Comparison of ENCODE assay signal across 8 cellular contexts in genomic region chr16:70454221-70455034, GRCh38. TPM values are rescaled to one million over a fixed set of nuclear protein-coding genes. Genes with fewer than 3 reads are reported as not detected.
DNase-seq lines count a peak whose midpoint lies in the region; ATAC-seq and TF ChIP-seq lines count a peak whose summit lies in the region.

Gene FCSK, plus strand, starts transcription at chr16:70454595. Its CDS starts 8,596 bp downstream, at chr16:70463191.

- H3K9ac ChIP-seq in liver (ENCODE audit: low read depth in 1 of 2, low read length in 2 of 2), result peak within 1 kb of the TSS; percentile 52 to 97

- H3K4me1 ChIP-seq in liver (ENCODE audit: control insufficient read depth in 4 of 4, insufficient read depth in 4 of 4, low read length in 3 of 4), result peaks cover 2 to 17% (median 5%) of the 10 kb centered on the region in 4 donors

- peaks cover 1% of the 10 kb centered on the region for H3K27me3 Mint-ChIP-seq in activated CD4-positive, alpha-beta T cell treated with anti-CD3 and anti-CD28 coated beads, Interleukin-2, amount 10 ng/mL, durations not matched to agents 24 days and 14 days
- H3K27me3 Mint-ChIP-seq in dendritic cell treated with granulocyte-macrophage colony-stimulating factor and Interleukin-4, amounts not matched to agents 40 ng/mL and 50 ng/mL, for 4 days, result peaks cover 15% of the 10 kb centered on the region

- TF ChIP-seq CTCF in liver (IDR thresholded peaks at IDR 0.05; ENCODE audit: low read depth, low read length, missing input control), result no peak

- no peaks in the 10 kb centered on the region for H3K36me3 Mint-ChIP-seq in activated CD4-positive, alpha-beta T cell treated with anti-CD3 and anti-CD28 coated beads, Interleukin-2, amount 10 ng/mL, durations not matched to agents 24 days and 14 days (ENCODE audit: low read depth)
- H3K36me3 Mint-ChIP-seq in dendritic cell treated with granulocyte-macrophage colony-stimulating factor and Interleukin-4, amounts not matched to agents 40 ng/mL and 50 ng/mL, for 4 days (ENCODE audit: low read depth), result peaks cover 6% of the 10 kb centered on the region

- intact Hi-C loops in activated CD4-positive, alpha-beta T cell treated with anti-CD3 and anti-CD28 coated beads, Interleukin-2, amount 10 ng/mL, durations not matched to agents 24 days and 14 days (cut with micrococcal nuclease), result loop anchor here (1.0 kb wide), 3 partner anchors 15 to 74 kb away; partner anchors contain the start of gene ST3GAL2
- intact Hi-C loops in dendritic cell treated with granulocyte-macrophage colony-stimulating factor and Interleukin-4, amounts not matched to agents 40 ng/mL and 50 ng/mL, for 4 days (cut with micrococcal nuclease), result loop anchor here (1.0 to 5.0 kb wide), 3 partner anchors 15 to 73 kb away; partner anchors contain the start of gene ST3GAL2

- H3K27me3 ChIP-seq in liver (ENCODE audit: control insufficient read depth in 4 of 4, insufficient read depth in 4 of 4, low read length in 3 of 4), result no peaks in the 10 kb centered on the region

- no peaks in the 10 kb centered on the region for H3K9me3 Mint-ChIP-seq in activated CD4-positive, alpha-beta T cell treated with anti-CD3 and anti-CD28 coated beads, Interleukin-2, amount 10 ng/mL, durations not matched to agents 24 days and 14 days
- no peaks in the 10 kb centered on the region for H3K9me3 Mint-ChIP-seq in dendritic cell treated with granulocyte-macrophage colony-stimulating factor and Interleukin-4, amounts not matched to agents 40 ng/mL and 50 ng/mL, for 4 days

- H3K9me3 ChIP-seq in liver (ENCODE audit: control insufficient read depth in 4 of 4, low read length in 3 of 4), result no peaks in the 10 kb centered on the region

- under 1% methylated on average over 67 of the region's 67 CpGs for WGBS in liver

- ATAC-seq in HG02938 (IDR thresholded peaks at IDR 0.05; ENCODE audit: unreplicated experiment), result peak; percentile 69

- peak within 1 kb of the TSS; percentile 88 for H3K27ac Mint-ChIP-seq in activated CD4-positive, alpha-beta T cell treated with anti-CD3 and anti-CD28 coated beads, Interleukin-2, amount 10 ng/mL, durations not matched to agents 24 days and 14 days
- H3K27ac Mint-ChIP-seq in dendritic cell treated with granulocyte-macrophage colony-stimulating factor and Interleukin-4, amounts not matched to agents 40 ng/mL and 50 ng/mL, for 4 days, result peak within 1 kb of the TSS; percentile 96

- DNase-seq in SIG-M5 treated with dmso at 0.1 percent for 504 hours (lab: John Stamatoyannopoulos, UW; ENCODE audit: unreplicated experiment) (peak; percentile 36), SIG-M5 (lab: John Stamatoyannopoulos, UW) (no peak), NCI-H2171 treated with DMSO at 0.1 percent for 48 hours (lab: John Stamatoyannopoulos, UW) (peak; percentile 85)
- DNase-seq in activated CD4-positive, alpha-beta T cell treated with anti-CD3 and anti-CD28 coated beads, Interleukin-2, amount 10 ng/mL, durations not matched to agents 24 days and 14 days, result peak; percentile 90
- DNase-seq in stimulated activated CD4-positive, alpha-beta T cell treated with anti-CD3 and anti-CD28 coated beads, Interleukin-4, amount 100 ng/mL, for 24 hours, result peak; percentile 63

- H3K36me3 ChIP-seq in liver (ENCODE audit: control insufficient read depth in 4 of 4, insufficient read depth in 3 of 4, low read depth in 1 of 4, low read length in 3 of 4), result no peaks in the 10 kb centered on the region

- peak within 1 kb of the TSS; percentile 97 to 100 for H3K27ac ChIP-seq in liver (ENCODE audit: low read depth in 1 of 2, low read length in 2 of 2)

- peak within 1 kb of the TSS; percentile 85 for H3K4me3 Mint-ChIP-seq in activated CD4-positive, alpha-beta T cell treated with anti-CD3 and anti-CD28 coated beads, Interleukin-2, amount 10 ng/mL, durations not matched to agents 24 days and 14 days
- H3K4me3 Mint-ChIP-seq in dendritic cell treated with granulocyte-macrophage colony-stimulating factor and Interleukin-4, amounts not matched to agents 40 ng/mL and 50 ng/mL, for 4 days, result peak within 1 kb of the TSS; percentile 88

- peaks cover 14% of the 10 kb centered on the region for H3K4me1 Mint-ChIP-seq in activated CD4-positive, alpha-beta T cell treated with anti-CD3 and anti-CD28 coated beads, Interleukin-2, amount 10 ng/mL, durations not matched to agents 24 days and 14 days
- peaks cover 6% of the 10 kb centered on the region for H3K4me1 Mint-ChIP-seq in dendritic cell treated with granulocyte-macrophage colony-stimulating factor and Interleukin-4, amounts not matched to agents 40 ng/mL and 50 ng/mL, for 4 days (ENCODE audit: low read depth)

- H3K4me3 ChIP-seq in liver (ENCODE audit: low read depth in 1 of 3, low read length in 3 of 3), result peak within 1 kb of the TSS; percentile 79 to 97 (median 92)

- no peak for TF ChIP-seq RAD21 in liver (IDR thresholded peaks at IDR 0.05)

TF ChIP-seq in liver, 16 proteins besides CTCF, POLR2A, EP300 and RAD21:
- peak; percentile 48 for TF ChIP-seq YY1 (IDR thresholded peaks at IDR 0.05)
- no peak for TF ChIP-seq FOXA1 (IDR thresholded peaks at IDR 0.05)
- TF ChIP-seq, protein P1, sequence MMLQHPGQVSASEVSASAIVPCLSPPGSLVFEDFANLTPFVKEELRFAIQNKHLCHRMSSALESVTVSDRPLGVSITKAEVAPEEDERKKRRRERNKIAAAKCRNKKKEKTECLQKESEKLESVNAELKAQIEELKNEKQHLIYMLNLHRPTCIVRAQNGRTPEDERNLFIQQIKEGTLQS (IDR thresholded peaks at IDR 0.05), result no peak
- peak in 1 of 2 donors; percentile 12 for TF ChIP-seq JUND (IDR thresholded peaks at IDR 0.05)
- TF ChIP-seq GABPA (IDR thresholded peaks at IDR 0.05 in 1 of 2, conservative IDR thresholded peaks at IDR 0.05 in 1 of 2), result peak in 1 of 2 donors; percentile 11
- peak; percentile 72 for TF ChIP-seq MAX (IDR thresholded peaks at IDR 0.05)
- peak; percentile 25 for TF ChIP-seq SP1 (IDR thresholded peaks at IDR 0.05)
- no peak for TF ChIP-seq TAF1 (conservative IDR thresholded peaks at IDR 0.05)
- TF ChIP-seq FOXA2 (IDR thresholded peaks at IDR 0.05), result no peak
- TF ChIP-seq EGR1 (IDR thresholded peaks at IDR 0.05; ENCODE audit: low read depth in 2 of 2), result no peak
- TF ChIP-seq, protein P2, sequence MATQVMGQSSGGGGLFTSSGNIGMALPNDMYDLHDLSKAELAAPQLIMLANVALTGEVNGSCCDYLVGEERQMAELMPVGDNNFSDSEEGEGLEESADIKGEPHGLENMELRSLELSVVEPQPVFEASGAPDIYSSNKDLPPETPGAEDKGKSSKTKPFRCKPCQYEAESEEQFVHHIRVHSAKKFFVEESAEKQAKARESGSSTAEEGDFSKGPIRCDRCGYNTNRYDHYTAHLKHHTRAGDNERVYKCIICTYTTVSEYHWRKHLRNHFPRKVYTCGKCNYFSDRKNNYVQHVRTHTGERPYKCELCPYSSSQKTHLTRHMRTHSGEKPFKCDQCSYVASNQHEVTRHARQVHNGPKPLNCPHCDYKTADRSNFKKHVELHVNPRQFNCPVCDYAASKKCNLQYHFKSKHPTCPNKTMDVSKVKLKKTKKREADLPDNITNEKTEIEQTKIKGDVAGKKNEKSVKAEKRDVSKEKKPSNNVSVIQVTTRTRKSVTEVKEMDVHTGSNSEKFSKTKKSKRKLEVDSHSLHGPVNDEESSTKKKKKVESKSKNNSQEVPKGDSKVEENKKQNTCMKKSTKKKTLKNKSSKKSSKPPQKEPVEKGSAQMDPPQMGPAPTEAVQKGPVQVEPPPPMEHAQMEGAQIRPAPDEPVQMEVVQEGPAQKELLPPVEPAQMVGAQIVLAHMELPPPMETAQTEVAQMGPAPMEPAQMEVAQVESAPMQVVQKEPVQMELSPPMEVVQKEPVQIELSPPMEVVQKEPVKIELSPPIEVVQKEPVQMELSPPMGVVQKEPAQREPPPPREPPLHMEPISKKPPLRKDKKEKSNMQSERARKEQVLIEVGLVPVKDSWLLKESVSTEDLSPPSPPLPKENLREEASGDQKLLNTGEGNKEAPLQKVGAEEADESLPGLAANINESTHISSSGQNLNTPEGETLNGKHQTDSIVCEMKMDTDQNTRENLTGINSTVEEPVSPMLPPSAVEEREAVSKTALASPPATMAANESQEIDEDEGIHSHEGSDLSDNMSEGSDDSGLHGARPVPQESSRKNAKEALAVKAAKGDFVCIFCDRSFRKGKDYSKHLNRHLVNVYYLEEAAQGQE (IDR thresholded peaks at IDR 0.05), result peak; percentile 15
- peak; percentile 63 for TF ChIP-seq NR2F2 (IDR thresholded peaks at IDR 0.05)
- no peak for TF ChIP-seq HNF4G (IDR thresholded peaks at IDR 0.05)
- TF ChIP-seq ZBTB33 (IDR thresholded peaks at IDR 0.05), result peak; percentile 56
- TF ChIP-seq RXRA (IDR thresholded peaks at IDR 0.05), result no peak
- no peak for TF ChIP-seq HNF4A (conservative IDR thresholded peaks at IDR 0.05)

RNA-seq across cellular contexts. Expression of gene FCSK, which starts in this region (rescaled TPM):
- total RNA-seq in activated CD4-positive, alpha-beta T cell treated with anti-CD3 and anti-CD28 coated beads, Interleukin-2, amount 10 ng/mL, durations not matched to agents 24 days and 14 days, result 19.6 and 24.4 TPM in 2 replicates
- 10 to 100 TPM in 1 of 2 donors, 1 to 10 TPM in 1; 7.3 to 20.2 TPM for total RNA-seq in liver
- polyA plus RNA-seq in liver, result 1 to 10 TPM; 4.3 to 9.7 TPM
